8 cellular contexts compared by ENCODE assay signal in genomic region chr4:140103676-140104075, GRCh38. TPM values are rescaled to one million over a fixed set of nuclear protein-coding genes. Genes with fewer than 3 reads are reported as not detected.
DNase-seq lines count a peak whose midpoint lies in the region; ATAC-seq and TF ChIP-seq lines count a peak whose summit lies in the region.

No MANE protein-coding gene starts in this region.

- WGBS in suprapubic skin = 85% methylated on average over 3 of the region's 3 CpGs

- TF ChIP-seq CTCF in cardiac fibroblast (IDR thresholded peaks at IDR 0.05; ENCODE audit: low read depth, low read length) = no peak
- no peak for TF ChIP-seq CTCF in suprapubic skin (IDR thresholded peaks at IDR 0.05)

- no peak for TF ChIP-seq EP300 in suprapubic skin (IDR thresholded peaks at IDR 0.05)

- no peak overlapping the region for H3K4me3 ChIP-seq in cardiac fibroblast (replicated peaks in 1 of 2; ENCODE audit: low read depth in 2 of 2, low read length in 2 of 2)
- no peak overlapping the region for H3K4me3 ChIP-seq in suprapubic skin

- no peak overlapping the region for H3K27ac ChIP-seq in suprapubic skin

- TF ChIP-seq POLR2A in suprapubic skin (IDR thresholded peaks at IDR 0.05) = no peak

- DNase-seq in NCI-H460 (ENCODE audit: extremely low read depth, low read depth) (peak; percentile 87), cardiac fibroblast (ENCODE audit: low read depth in 2 of 2) (peak; percentile 54 to 83), NCI-H526 treated with DMSO at 0.1 percent for 48 hours (lab: John Stamatoyannopoulos, UW) (no peak), suprapubic skin (ENCODE audit: low spot score in 2 of 2) (no peak), NCI-H1417 (lab: John Stamatoyannopoulos, UW) (no peak)

- H3K4me1 ChIP-seq in suprapubic skin = peaks cover 14% of the 10 kb centered on the region

- ATAC-seq in GM18502 (IDR thresholded peaks at IDR 0.05; ENCODE audit: poor library complexity, unreplicated experiment) = peak; percentile 97
- peak; percentile 99 for ATAC-seq in HG02610 (IDR thresholded peaks at IDR 0.05; ENCODE audit: unreplicated experiment)
- no peak for ATAC-seq in GM19324 (IDR thresholded peaks at IDR 0.05; ENCODE audit: low FRiP score, unreplicated experiment)

- H3K27me3 ChIP-seq in suprapubic skin = no peaks in the 10 kb centered on the region

- H3K9me3 ChIP-seq in suprapubic skin = no peaks in the 10 kb centered on the region

- no peaks in the 10 kb centered on the region for H3K36me3 ChIP-seq in suprapubic skin

RNA-seq across cellular contexts. Expression of gene MAML3, which starts 50.3 kb away (rescaled TPM):
- 12.0 and 14.8 TPM in 2 replicates for total RNA-seq in NCI-H460 (2014; rRNA removed; shearing (Covaris generic))
- 3.3 and 4.1 TPM in 2 replicates for polyA plus RNA-seq in NCI-H460 (2014; cell fraction: nucleus; rRNA removed)
- total RNA-seq in suprapubic skin = 10 to 100 TPM; 18.2 to 42.7 (median 28.6) TPM

Comparison
In these comparisons a context has a peak if more than half of its experiments do, and no peak if none do; other contexts are left out.
1. DNase-seq: peak in NCI-H460 (single experiment) and cardiac fibroblast (2 of 2); none in NCI-H526 treated with DMSO at 0.1 percent for 48 hours (single experiment), suprapubic skin (0 of 2) and NCI-H1417 (0 of 3).